In genomic region chr7:23482686-23483085, GRCh38 we compare ENCODE assay signal across 37 cellular contexts.
"Had no signal": no experiment of that assay in that cellular context is flagged by ENCODE, and none has a peak within 500 bp of the region (broad histone marks: within the 10 kb centered on the region; RNA-seq: fewer than 3 reads in every experiment).

No MANE protein-coding gene starts in this region.

- H3K9me3 ChIP-seq: adrenal gland, body of pancreas, breast epithelium had no signal

- H3K27ac Mint-ChIP-seq: activated CD4-positive, alpha-beta memory T cell treated with anti-CD3 and anti-CD28 coated beads, Interleukin-2, amount 10 ng/mL, durations not matched to agents 7 days and 5 days; activated CD4-positive, alpha-beta T cell treated with anti-CD3 and anti-CD28 coated beads for 36 hours; activated CD4-positive, alpha-beta T cell treated with anti-CD3 and anti-CD28 coated beads, Interleukin-2, amount 10 ng/mL, durations not matched to agents 7 days and 5 days; activated CD8-positive, alpha-beta memory T cell treated with anti-CD3 and anti-CD28 coated beads, Interleukin-2, amount 10 ng/mL, durations not matched to agents 7 days and 5 days; activated CD8-positive, alpha-beta T cell treated with anti-CD3 and anti-CD28 coated beads, Interleukin-2, amount 10 ng/mL, durations not matched to agents 7 days and 5 days; activated naive CD4-positive, alpha-beta T cell treated with anti-CD3 and anti-CD28 coated beads for 36 hours; activated naive CD4-positive, alpha-beta T cell treated with anti-CD3 and anti-CD28 coated beads, Interleukin-2, amount 50 U/mL, for 72 hours; activated naive CD8-positive, alpha-beta T cell treated with anti-CD3 and anti-CD28 coated beads for 36 hours; activated T-cell treated with anti-CD3 and anti-CD28 coated beads, Interleukin-2, amount 50 U/mL, for 24 hours; activated T-helper 2 cell treated with anti-CD3 and anti-CD28 coated beads, Interferon-gamma antibody, Interleukin-2, Interleukin-4, amounts not matched to agents 10 μg/mL and 5 μg/mL and 100 μg/mL, durations not matched to agents 14 hours and 24 hours and 36 hours; T-helper 1 cell treated with Interleukin-12 subunit alpha and Interleukin-12 subunit beta and Interleukin-4 antibody, amounts not matched to agents 30 μg/mL and 1 μg/mL, for 36 hours; T-helper 2 cell treated with Interferon-gamma antibody and Interleukin-4, amounts not matched to agents 5 μg/mL and 100 μg/mL, for 36 hours had no signal

- H3K4me1 ChIP-seq: adrenal gland, body of pancreas, breast epithelium had no signal

- H3K4me1 Mint-ChIP-seq: activated CD4-positive, alpha-beta memory T cell treated with anti-CD3 and anti-CD28 coated beads, Interleukin-2, amount 10 ng/mL, durations not matched to agents 7 days and 5 days; activated CD4-positive, alpha-beta T cell treated with anti-CD3 and anti-CD28 coated beads for 36 hours; activated CD4-positive, alpha-beta T cell treated with anti-CD3 and anti-CD28 coated beads, Interleukin-2, amount 10 ng/mL, durations not matched to agents 7 days and 5 days; activated CD8-positive, alpha-beta memory T cell treated with anti-CD3 and anti-CD28 coated beads, Interleukin-2, amount 10 ng/mL, durations not matched to agents 7 days and 5 days; activated naive CD8-positive, alpha-beta T cell treated with anti-CD3 and anti-CD28 coated beads for 36 hours had no signal

- ATAC-seq: activated CD4-positive, alpha-beta T cell treated with anti-CD3 and anti-CD28 coated beads for 36 hours; activated CD4-positive, CD25-positive, alpha-beta regulatory T cell treated with anti-CD3 and anti-CD28 coated beads, Interleukin-2, amount 50 U/mL, for 24 hours; activated CD8-positive, alpha-beta memory T cell treated with anti-CD3 and anti-CD28 coated beads, Interleukin-2, amount 10 ng/mL, durations not matched to agents 7 days and 5 days; activated CD8-positive, alpha-beta T cell treated with anti-CD3 and anti-CD28 coated beads, Interleukin-2, amount 10 ng/mL, durations not matched to agents 7 days and 5 days; activated naive CD4-positive, alpha-beta T cell treated with anti-CD3 and anti-CD28 coated beads, Interleukin-2, amount 50 U/mL, for 72 hours; body of pancreas had no signal

- H3K9me3 Mint-ChIP-seq: activated CD4-positive, alpha-beta memory T cell treated with anti-CD3 and anti-CD28 coated beads, Interleukin-2, amount 10 ng/mL, durations not matched to agents 7 days and 5 days; activated CD4-positive, alpha-beta T cell treated with anti-CD3 and anti-CD28 coated beads, Interleukin-2, amount 10 ng/mL, durations not matched to agents 7 days and 5 days; activated naive CD4-positive, alpha-beta T cell treated with anti-CD3 and anti-CD28 coated beads for 36 hours; activated naive CD4-positive, alpha-beta T cell treated with anti-CD3 and anti-CD28 coated beads, Interleukin-2, amount 50 U/mL, for 72 hours; activated naive CD8-positive, alpha-beta T cell treated with anti-CD3 and anti-CD28 coated beads for 36 hours; activated T-cell treated with anti-CD3 and anti-CD28 coated beads, Interleukin-2, amount 50 U/mL, for 24 hours; activated T-helper 2 cell treated with anti-CD3 and anti-CD28 coated beads, Interferon-gamma antibody, Interleukin-2, Interleukin-4, amounts not matched to agents 10 μg/mL and 5 μg/mL and 100 μg/mL, durations not matched to agents 14 hours and 24 hours and 36 hours; T-helper 1 cell treated with Interleukin-12 subunit alpha and Interleukin-12 subunit beta and Interleukin-4 antibody, amounts not matched to agents 30 μg/mL and 1 μg/mL, for 36 hours; T-helper 2 cell treated with Interferon-gamma antibody and Interleukin-4, amounts not matched to agents 5 μg/mL and 100 μg/mL, for 36 hours had no signal

- H3K4me3 Mint-ChIP-seq: activated CD4-positive, alpha-beta memory T cell treated with anti-CD3 and anti-CD28 coated beads, Interleukin-2, amount 10 ng/mL, durations not matched to agents 7 days and 5 days; activated CD4-positive, alpha-beta T cell treated with anti-CD3 and anti-CD28 coated beads for 36 hours; activated CD4-positive, alpha-beta T cell treated with anti-CD3 and anti-CD28 coated beads, Interleukin-2, amount 10 ng/mL, durations not matched to agents 7 days and 5 days; activated CD8-positive, alpha-beta memory T cell treated with anti-CD3 and anti-CD28 coated beads, Interleukin-2, amount 10 ng/mL, durations not matched to agents 7 days and 5 days; activated CD8-positive, alpha-beta T cell treated with anti-CD3 and anti-CD28 coated beads, Interleukin-2, amount 10 ng/mL, durations not matched to agents 7 days and 5 days; activated naive CD4-positive, alpha-beta T cell treated with anti-CD3 and anti-CD28 coated beads for 36 hours; activated naive CD8-positive, alpha-beta T cell treated with anti-CD3 and anti-CD28 coated beads for 36 hours; activated T-cell treated with anti-CD3 and anti-CD28 coated beads, Interleukin-2, amount 50 U/mL, for 24 hours; T-helper 1 cell treated with Interleukin-12 subunit alpha and Interleukin-12 subunit beta and Interleukin-4 antibody, amounts not matched to agents 30 μg/mL and 1 μg/mL, for 36 hours; T-helper 2 cell treated with Interferon-gamma antibody and Interleukin-4, amounts not matched to agents 5 μg/mL and 100 μg/mL, for 36 hours had no signal

- DNase-seq: activated CD4-positive, alpha-beta memory T cell treated with anti-CD3 and anti-CD28 coated beads, Interleukin-2, amount 10 ng/mL, durations not matched to agents 7 days and 5 days; activated CD4-positive, alpha-beta T cell treated with anti-CD3 and anti-CD28 coated beads for 1 hour; activated CD4-positive, alpha-beta T cell treated with anti-CD3 and anti-CD28 coated beads for 36 hours; activated CD4-positive, alpha-beta T cell treated with anti-CD3 and anti-CD28 coated beads for 48 hours; activated CD4-positive, alpha-beta T cell treated with anti-CD3 and anti-CD28 coated beads, Interleukin-2, amount 10 ng/mL, durations not matched to agents 7 days and 5 days; activated CD4-positive, alpha-beta T cell treated with anti-CD3 and anti-CD28 coated beads, Interleukin-2, amount 50 U/mL, for 48 hours; activated CD4-positive, CD25-positive, alpha-beta regulatory T cell; activated CD8-positive, alpha-beta memory T cell treated with anti-CD3 and anti-CD28 coated beads for 24 hours; activated CD8-positive, alpha-beta memory T cell treated with anti-CD3 and anti-CD28 coated beads, Interleukin-2, amount 10 ng/mL, durations not matched to agents 7 days and 5 days; activated CD8-positive, alpha-beta memory T cell treated with anti-CD3 and anti-CD28 coated beads, Interleukin-2, amount 50 U/mL, for 48 hours; activated CD8-positive, alpha-beta T cell treated with anti-CD3 and anti-CD28 coated beads, Interleukin-2, amount 10 ng/mL, durations not matched to agents 7 days and 5 days; activated effector memory CD4-positive, alpha-beta T cell treated with Interleukin-2 at 50 U/mL for 16 hours; activated gamma-delta T cell; activated naive CD4-positive, alpha-beta T cell; activated naive CD4-positive, alpha-beta T cell treated with anti-CD3 and anti-CD28 coated beads for 36 hours; activated naive CD4-positive, alpha-beta T cell treated with anti-CD3 and anti-CD28 coated beads, Interleukin-2, amount 50 U/mL, for 16 hours; activated naive CD8-positive, alpha-beta T cell treated with anti-CD3 and anti-CD28 coated beads for 36 hours; activated T-cell treated with anti-CD3 and anti-CD28 coated beads, Interleukin-2, amount 50 U/mL, for 24 hours; activated T-cell treated with anti-CD3 and anti-CD28 coated beads, Interleukin-2, amount 50 U/mL, for 48 hours; adrenal gland; amniotic stem cell; aorta; body of pancreas; brain microvascular endothelial cell; central memory CD4-positive, alpha-beta T cell; T-helper 1 cell; T-helper 2 cell; T-helper 9 cell had no signal

- H3K27ac ChIP-seq: adrenal gland, body of pancreas, brain microvascular endothelial cell, breast epithelium, VCaP had no signal

- H3K4me3 ChIP-seq: adrenal gland, body of pancreas, breast epithelium had no signal

- H3K36me3 Mint-ChIP-seq: activated CD8-positive, alpha-beta memory T cell treated with anti-CD3 and anti-CD28 coated beads, Interleukin-2, amount 10 ng/mL, durations not matched to agents 7 days and 5 days; activated naive CD4-positive, alpha-beta T cell treated with anti-CD3 and anti-CD28 coated beads, Interleukin-2, amount 50 U/mL, for 72 hours; activated naive CD8-positive, alpha-beta T cell treated with anti-CD3 and anti-CD28 coated beads for 36 hours had no signal

- FAIRE-seq: astrocyte, TTC549 had no signal
